8 cellular contexts compared by ENCODE assay signal in genomic region chr2:68466361-68466777, GRCh38. TPM values are rescaled to one million over a fixed set of nuclear protein-coding genes. Genes with fewer than 3 reads are reported as not detected.
A peak's percentile ranks its signal among the peaks of the same experiment; 100 is the strongest.
DNase-seq lines count a peak whose midpoint lies in the region; ATAC-seq, FAIRE-seq and TF ChIP-seq lines count a peak whose summit lies in the region.

No MANE protein-coding gene starts in this region.

- FAIRE-seq in HTR-8/SVneo (lab: Jason Lieb, UNC): no peak

- H2AFZ ChIP-seq in Karpas-422 (ENCODE audit: low read length): peak overlapping the region; percentile 74

- H3K79me2 ChIP-seq in Karpas-422 (ENCODE audit: low read length): no peaks in the 10 kb centered on the region

- POLR2A ChIA-PET in BJ (lab: Charles Lee): no interaction called here
- POLR2A ChIA-PET in naive thymus-derived CD8-positive, alpha-beta T cell (lab: Charles Lee): interaction anchor here (0.6 to 2.9 kb wide), 17 partner anchors 11 to 459 kb away, joined by 3 to 19 read pairs (median 5); partner anchors contain the start of gene ARHGAP25

- H3K9ac ChIP-seq in Karpas-422 (ENCODE audit: low read length): peak overlapping the region; percentile 77

- no peaks in the 10 kb centered on the region for H3K9me3 ChIP-seq in Karpas-422 (ENCODE audit: low read length)
- no peaks in the 10 kb centered on the region for H3K9me3 ChIP-seq in effector memory CD4-positive, alpha-beta T cell (ENCODE audit: control insufficient read depth, low read length)

- peak overlapping the region; percentile 88 for H3K4me2 ChIP-seq in Karpas-422 (ENCODE audit: low read depth, low read length, poor library complexity, severe bottlenecking)

- DNase-seq in BJ (ENCODE audit: low read depth): peak; percentile 46
- peak; percentile 70 for DNase-seq in Karpas-422
- DNase-seq in activated CD4-positive, alpha-beta T cell treated with anti-CD3 and anti-CD28 coated beads, Interleukin-2, amount 50 U/mL, for 1 hour: peak; percentile 62
- peak; percentile 48 to 62 (median 57) for DNase-seq in effector memory CD4-positive, alpha-beta T cell
- peak; percentile 24 to 76 (median 60) for DNase-seq in naive thymus-derived CD8-positive, alpha-beta T cell
- peak; percentile 44 for DNase-seq in superior temporal gyrus (ENCODE audit: extremely low spot score)
- DNase-seq in HTR-8/SVneo (ENCODE audit: insufficient read length, low spot score): no peak

- H3K27ac Mint-ChIP-seq in naive thymus-derived CD8-positive, alpha-beta T cell: peak overlapping the region; percentile 85 to 98 (median 94)

- peak overlapping the region; percentile 87 to 98 (median 96) for H3K4me3 Mint-ChIP-seq in naive thymus-derived CD8-positive, alpha-beta T cell

- TF ChIP-seq CTCF in BJ (IDR thresholded peaks at IDR 0.05; ENCODE audit: insufficient read depth, low read depth, low read length): peak; percentile 44

- peaks cover 12 to 53% (median 41%) of the 10 kb centered on the region in 4 donors for H3K4me1 Mint-ChIP-seq in naive thymus-derived CD8-positive, alpha-beta T cell

- no peaks in the 10 kb centered on the region for H3K27me3 Mint-ChIP-seq in naive thymus-derived CD8-positive, alpha-beta T cell

- peak overlapping the region; percentile 80 for H3K4me3 ChIP-seq in BJ (ENCODE audit: low read depth, low read length)
- peak overlapping the region; percentile 81 for H3K4me3 ChIP-seq in Karpas-422 (ENCODE audit: low read length)
- H3K4me3 ChIP-seq in effector memory CD4-positive, alpha-beta T cell (ENCODE audit: insufficient read depth, low read depth, low read length, poor library complexity, severe bottlenecking): peak overlapping the region; percentile 92

- H3K27ac ChIP-seq in Karpas-422 (ENCODE audit: low read length): no peak overlapping the region; the same call in 1 of the 2 replicates
- H3K27ac ChIP-seq in effector memory CD4-positive, alpha-beta T cell (ENCODE audit: insufficient read depth, low read length, poor library complexity, severe bottlenecking): peak overlapping the region; percentile 93

- H3K4me1 ChIP-seq in Karpas-422 (ENCODE audit: low read length): peaks cover 36% of the 10 kb centered on the region
- peaks cover 30% of the 10 kb centered on the region for H3K4me1 ChIP-seq in effector memory CD4-positive, alpha-beta T cell (ENCODE audit: control insufficient read depth, insufficient read depth, low read length, poor library complexity, severe bottlenecking)

- H3K36me3 ChIP-seq in BJ (ENCODE audit: control insufficient read depth, insufficient read depth, low read length) (no peaks in the 10 kb centered on the region), Karpas-422 (ENCODE audit: insufficient read depth, low read length) (no peaks in the 10 kb centered on the region)
- H3K36me3 ChIP-seq in effector memory CD4-positive, alpha-beta T cell (ENCODE audit: control insufficient read depth, insufficient read depth, low read length): no peaks in the 10 kb centered on the region

- no peaks in the 10 kb centered on the region for H3K9me3 Mint-ChIP-seq in naive thymus-derived CD8-positive, alpha-beta T cell

- CTCF ChIA-PET in BJ (lab: Yijun Ruan, JAX): interaction anchor here (0.5 to 7.2 kb wide), 8 partner anchors 8 to 547 kb away, joined by 3 to 69 read pairs (median 4); partner anchors contain the start of gene ANTXR1

- no peaks in the 10 kb centered on the region for H3K9me2 ChIP-seq in Karpas-422 (replicated peaks; ENCODE audit: insufficient read depth, low read length)

- peaks cover 0 to 4% (median 0%) of the 10 kb centered on the region in 3 donors for H3K36me3 Mint-ChIP-seq in naive thymus-derived CD8-positive, alpha-beta T cell

- H3K27me3 ChIP-seq in BJ (ENCODE audit: control insufficient read depth, insufficient read depth, low read length) (no peaks in the 10 kb centered on the region; the same call in 1 of the 2 replicates), Karpas-422 (ENCODE audit: low read length) (no peaks in the 10 kb centered on the region; the same call in 1 of the 2 replicates)
- no peaks in the 10 kb centered on the region for H3K27me3 ChIP-seq in effector memory CD4-positive, alpha-beta T cell (replicated peaks; ENCODE audit: control insufficient read depth, insufficient read depth, low read length, poor library complexity, severe bottlenecking)

- H4K20me1 ChIP-seq in Karpas-422 (ENCODE audit: insufficient read depth, low read depth, low read length): no peaks in the 10 kb centered on the region

- peak; percentile 19 to 27 for ATAC-seq in naive thymus-derived CD8-positive, alpha-beta T cell
- ATAC-seq in HG03135 (IDR thresholded peaks at IDR 0.05; ENCODE audit: unreplicated experiment): no peak

RNA-seq across cellular contexts. Expression of gene FBXO48, which starts 0.7 kb away (rescaled TPM):
- polyA plus RNA-seq in BJ (2011; rRNA removed): 0.49 and 0.97 TPM in 2 replicates
- 0.26 and 0.76 TPM in 2 replicates for polyA minus RNA-seq in BJ (2011; rRNA and poly(A)+ RNA removed)
- total RNA-seq in Karpas-422 (2014; rRNA removed; shearing (Covaris generic); ENCODE audit: low replicate concordance): 0.61 and 1.7 TPM in 2 replicates
- 1 to 10 TPM; 4.8 to 5.6 TPM for total RNA-seq in naive thymus-derived CD8-positive, alpha-beta T cell
- under 1 TPM; 0.19 to 0.69 (median 0.36) TPM for polyA plus RNA-seq in naive thymus-derived CD8-positive, alpha-beta T cell

RNA-seq across cellular contexts. Expression of gene APLF, which starts 1.0 kb away (rescaled TPM):
- polyA plus RNA-seq in BJ (2011; rRNA removed): 1.2 and 3.0 TPM in 2 replicates
- 1.9 and 3.1 TPM in 2 replicates for polyA minus RNA-seq in BJ (2011; rRNA and poly(A)+ RNA removed)
- 2.5 and 5.3 TPM in 2 replicates for total RNA-seq in Karpas-422 (2014; rRNA removed; shearing (Covaris generic); ENCODE audit: low replicate concordance)
- 1 to 10 TPM; 9.7 TPM for total RNA-seq in naive thymus-derived CD8-positive, alpha-beta T cell
- polyA plus RNA-seq in naive thymus-derived CD8-positive, alpha-beta T cell: 1 to 10 TPM; 1.4 to 1.6 (median 1.6) TPM
